9 cellular contexts compared by ENCODE assay signal in the genomic region with DNA sequence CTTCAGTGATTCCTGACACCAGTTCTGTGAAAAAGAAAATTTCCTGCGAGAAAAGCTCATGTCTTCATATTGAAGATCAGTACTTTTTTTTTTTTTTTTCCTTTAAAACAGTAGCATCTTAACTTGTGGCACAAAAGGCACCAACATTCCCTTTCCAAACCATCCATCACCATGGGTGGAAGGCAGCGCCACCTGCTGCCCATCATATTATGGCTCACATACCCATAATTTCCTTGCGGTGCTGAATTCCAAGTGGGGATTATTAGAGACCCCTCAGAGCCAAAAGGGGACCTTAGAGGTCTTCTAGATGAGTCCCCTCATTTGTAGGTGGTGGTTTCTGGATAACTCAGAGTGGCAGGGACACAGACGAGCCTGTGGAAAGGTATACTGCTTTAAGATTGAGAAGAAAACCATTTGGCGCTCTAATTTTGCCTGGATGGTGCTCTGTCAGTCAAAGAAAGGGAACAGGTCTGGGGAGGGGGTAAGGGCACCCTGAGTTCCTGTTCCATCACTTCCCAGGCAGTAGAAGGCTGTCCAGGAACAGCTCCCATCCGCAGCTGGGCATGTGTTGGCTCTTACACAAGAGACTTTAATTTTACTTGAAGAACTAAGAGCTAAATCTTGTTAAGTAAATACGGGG. TPM values are rescaled to one million over a fixed set of nuclear protein-coding genes. Genes with fewer than 3 reads are reported as not detected.
DNase-seq lines count a peak whose midpoint lies in the region; ATAC-seq, FAIRE-seq and TF ChIP-seq lines count a peak whose summit lies in the region.
"Had no signal": no experiment of that assay in that cellular context is flagged by ENCODE, and none has a peak within 500 bp of the region (broad histone marks: within the 10 kb centered on the region; RNA-seq: fewer than 3 reads in every experiment).

No MANE protein-coding gene starts in this region.

- H3K79me1 ChIP-seq in IMR-90 (ENCODE audit: low read depth in 1 of 2, low read length in 2 of 2) = peaks cover 0 to 3% of the 10 kb centered on the region in 2 experiments; a peak in 1 of 4 replicates

- peak overlapping the region; percentile 53 for H2AK9ac ChIP-seq in IMR-90 (replicated peaks; ENCODE audit: low read depth, low read length, poor library complexity)

- H3K4me3 ChIP-seq in IMR-90 (ENCODE audit: insufficient read depth, low read depth, low read length) (no peak overlapping the region), dorsolateral prefrontal cortex (no peak overlapping the region), mucosa of descending colon (no peak overlapping the region), tibial artery (no peak overlapping the region)

- no peak overlapping the region for H3K14ac ChIP-seq in IMR-90 (replicated peaks; ENCODE audit: low read depth, low read length)

- no peak overlapping the region for H2AK5ac ChIP-seq in IMR-90 (ENCODE audit: low read depth, low read length)

- H3K36me3 ChIP-seq in IMR-90 (ENCODE audit: control insufficient read depth, insufficient read depth, low read length) (peaks cover 22% of the 10 kb centered on the region), mucosa of descending colon (ENCODE audit: low read depth) (no peaks in the 10 kb centered on the region), tibial artery (peaks cover 26 to 52% (median 40%) of the 10 kb centered on the region in 3 donors)

- intact Hi-C loops in IMR-90 (cut with micrococcal nuclease) (no loop called here), dorsolateral prefrontal cortex (cut with DNase I) (loop anchor here in 1 of 2 donors (10.0 kb wide), 1 partner anchor 78 kb away; a partner anchor contains a TSS), mucosa of descending colon (cut with DNase I, micrococcal nuclease) (no loop called here), tibial artery (cut with DNase I; ENCODE audit: low total_unique reads) (loop anchor here (5.0 kb wide), 1 partner anchor 189 kb away; no protein-coding TSS in a partner anchor)

- H4K20me1 ChIP-seq in IMR-90 (ENCODE audit: insufficient read depth, low read length) = no peaks in the 10 kb centered on the region; the same call in 1 of the 2 replicates

- no peak overlapping the region for H4K5ac ChIP-seq in IMR-90 (ENCODE audit: low read depth, low read length)

- H3K9me1 ChIP-seq in IMR-90 (ENCODE audit: insufficient read depth, low read length) = no peaks in the 10 kb centered on the region

- dilution Hi-C loops in IMR-90 (cut with HindIII; ENCODE audit: low sequenced_read_pairs, unreplicated experiment) = no loop called here

- H4K8ac ChIP-seq in IMR-90 (ENCODE audit: low read depth in 2 of 2, low read length in 2 of 2) = no peak overlapping the region

- H3K9me3 ChIP-seq in IMR-90 (ENCODE audit: control insufficient read depth, insufficient read depth, low read length) = no peaks in the 10 kb centered on the region
- no peaks in the 10 kb centered on the region for H3K9me3 ChIP-seq in mucosa of descending colon
- H3K9me3 ChIP-seq in tibial artery = no peaks in the 10 kb centered on the region

- TF ChIP-seq RAD21 in IMR-90 (IDR thresholded peaks at IDR 0.05; ENCODE audit: low read length) = peak; percentile 55

- no peak overlapping the region for H2BK20ac ChIP-seq in IMR-90 (ENCODE audit: low read depth, low read length)

- no peak overlapping the region for H4K91ac ChIP-seq in IMR-90 (ENCODE audit: insufficient read depth, low read depth, low read length)

- H3K4me1 ChIP-seq in IMR-90 (ENCODE audit: control insufficient read depth, insufficient read depth, low read length) (peaks cover 2% of the 10 kb centered on the region; the same call in 1 of the 2 replicates), mucosa of descending colon (ENCODE audit: low read depth) (no peaks in the 10 kb centered on the region), tibial artery (peaks cover 0 to 11% (median 1%) of the 10 kb centered on the region in 4 donors)

- H3K4ac ChIP-seq in IMR-90 (ENCODE audit: low read depth, low read length) = no peak overlapping the region

- TF ChIP-seq CTCF in IMR-90 (conservative IDR thresholded peaks at IDR 0.05; ENCODE audit: low read depth, low read length) (peak; percentile 75), dorsolateral prefrontal cortex (IDR thresholded peaks at IDR 0.05 in 54 of 56, conservative IDR thresholded peaks at IDR 0.05 in 2 of 56; ENCODE audit: low read depth in 1 of 56, partially characterized antibody in 56 of 56) (peak; percentile 43 to 93 (median 80)), mucosa of descending colon (IDR thresholded peaks at IDR 0.05) (peak; percentile 66), tibial artery (IDR thresholded peaks at IDR 0.05) (peak; percentile 66 to 85)

- H2BK120ac ChIP-seq in IMR-90 (ENCODE audit: low read depth, low read length) = no peak overlapping the region

- no peak overlapping the region for H3K4me2 ChIP-seq in IMR-90 (ENCODE audit: low read depth, low read length)

- H3K23ac ChIP-seq in IMR-90 (ENCODE audit: low read depth, low read length) = no peak overlapping the region

- H2AFZ ChIP-seq in IMR-90 (replicated peaks; ENCODE audit: low read length, poor library complexity) = no peak overlapping the region

- no peak overlapping the region for H3K18ac ChIP-seq in IMR-90 (ENCODE audit: low read depth, low read length)

- no peak overlapping the region for H3K56ac ChIP-seq in IMR-90 (ENCODE audit: extremely low read depth, insufficient read depth, low read length)

- H3K27me3 ChIP-seq in IMR-90 (ENCODE audit: control insufficient read depth, insufficient read depth, low read length) (no peaks in the 10 kb centered on the region), dorsolateral prefrontal cortex (no peaks in the 10 kb centered on the region), tibial artery (no peaks in the 10 kb centered on the region)

- no peak overlapping the region for H2BK15ac ChIP-seq in IMR-90 (ENCODE audit: low read depth, low read length)

- ATAC-seq in IMR-90 (ENCODE audit: low read depth) (peak; percentile 56; the same call in 1 of the 2 replicates), mucosa of descending colon (no peak), GM19463 (IDR thresholded peaks at IDR 0.05; ENCODE audit: unreplicated experiment) (no peak)

- no TSS peak for BruUV-seq in IMR-90 (replicated peaks; lab: Mats Ljungman, UMichigan)

- H2BK5ac ChIP-seq in IMR-90 (ENCODE audit: low read depth, low read length, poor library complexity, severe bottlenecking) = no peak overlapping the region

- CTCF ChIA-PET in IMR-90 (lab: Yijun Ruan, JAX) = interaction anchor here (0.6 to 2.0 kb wide), 9 partner anchors 9 to 114 kb away, joined by 3 to 14 read pairs (median 4); a partner anchor contains a TSS

- no peak overlapping the region for H3K9ac ChIP-seq in IMR-90 (ENCODE audit: low read depth, low read length)

- TF ChIP-seq POLR2A in IMR-90 (IDR thresholded peaks at IDR 0.05; ENCODE audit: low read depth, low read length) = no peak

- H3K27ac ChIP-seq in IMR-90 (ENCODE audit: insufficient read depth, low read length) (no peak overlapping the region), dorsolateral prefrontal cortex (peak overlapping the region in 9 of 59 donors; percentile 1 to 53 (median 17)), tibial artery (peak overlapping the region in 1 of 2 donors; percentile 8)

- POLR2A ChIA-PET in IMR-90 (lab: Charles Lee; ENCODE audit: unreplicated experiment) = interaction anchor here (0.6 kb wide), 1 partner anchor 11 kb away, joined by 3 read pairs; no protein-coding TSS in a partner anchor

- in situ Hi-C loops in IMR-90 (cut with MboI; ENCODE audit: low sequenced_read_pairs) = no loop called here

- FAIRE-seq in TTC549 (lab: Jason Lieb, UNC) = peak; percentile 13

- 78% methylated on average over 3 of the region's 7 CpGs; no CpG with 5 or more reads in 1 of the 2 experiments for WGBS in IMR-90 (ENCODE audit: extremely low coverage in 2 of 2, insufficient read length in 1 of 2), 2 experiments

- DNase-seq in DMS53 (lab: John Stamatoyannopoulos, UW) = peak; percentile 79
- peak; percentile 51 for DNase-seq in IMR-90
- DNase-seq in dorsolateral prefrontal cortex = peak in 8 of 10 donors; percentile 62 to 80 (median 71)
- DNase-seq in mucosa of descending colon = peak in 2 of 3 donors; percentile 50 to 83
- peak; percentile 51 to 77 for DNase-seq in tibial artery
- no peak for DNase-seq in kidney glomerular epithelial cell (lab: John Stamatoyannopoulos, UW)

TF ChIP-seq in IMR-90, 13 proteins besides CTCF, POLR2A, EP300 and RAD21:
- TF ChIP-seq CEBPB (IDR thresholded peaks at IDR 0.05; ENCODE audit: low read depth, low read length) = no peak
- peak; percentile 43; the same call in 1 of the 2 replicates for TF ChIP-seq SMC3 (IDR thresholded peaks at IDR 0.05; ENCODE audit: low read depth, low read length)
- no peak for TF ChIP-seq MXI1 (IDR thresholded peaks at IDR 0.05; ENCODE audit: borderline replicate concordance, low read depth, low read length)

RNA-seq across cellular contexts. Expression of a gene that starts 7.9 kb away (rescaled TPM):
- total RNA-seq in IMR-90 (2012; rRNA removed) (not detected in 2 replicates), dorsolateral prefrontal cortex (1 to 10 TPM in 1 of 120 experiments, under 1 TPM in 20, not detected in 99; 0.14 to 1.1 (median 0.29) TPM), mucosa of descending colon (not detected)
- not detected in 2 replicates for polyA plus RNA-seq in IMR-90 (2012; rRNA removed)
- polyA plus RNA-seq in IMR-90 (2012; cell fraction: cytosol; rRNA removed) = not detected in 2 replicates
- not detected in 2 replicates for polyA plus RNA-seq in IMR-90 (2012; cell fraction: nucleus; rRNA removed; ENCODE audit: low replicate concordance)
- total RNA-seq: T-helper 2 cell treated with Interferon-gamma antibody and Interleukin-4, amounts not matched to agents 100 ng/mL and 5 ng/mL, for 36 hours had no signal

RNA-seq across cellular contexts. Expression of a gene that starts 12.2 kb away (rescaled TPM):
- total RNA-seq in IMR-90 (2012; rRNA removed) (40.9 and 42.5 TPM in 2 replicates), dorsolateral prefrontal cortex (100 to 1,000 TPM in 70 of 120 experiments, 10 to 100 TPM in 50; 65.6 to 156 (median 103) TPM), mucosa of descending colon (100 to 1,000 TPM in 1 of 3 donors, 10 to 100 TPM in 2; 46.9 to 123 (median 62.9) TPM)
- polyA plus RNA-seq in IMR-90 (2012; rRNA removed) = 33.3 and 33.5 TPM in 2 replicates
- 22.0 and 23.5 TPM in 2 replicates for polyA plus RNA-seq in IMR-90 (2012; cell fraction: cytosol; rRNA removed)
- 30.4 and 43.5 TPM in 2 replicates for polyA plus RNA-seq in IMR-90 (2012; cell fraction: nucleus; rRNA removed; ENCODE audit: low replicate concordance)

RNA-seq across cellular contexts. Expression of a gene that starts 13.7 kb away (rescaled TPM):
- total RNA-seq in IMR-90 (2012; rRNA removed) = under 0.01 TPM in 1 of 2 replicates, not detected in the other
- 0.03 TPM in 1 of 2 replicates, not detected in the other for polyA plus RNA-seq in IMR-90 (2012; rRNA removed)
- polyA plus RNA-seq in IMR-90 (2012; cell fraction: cytosol; rRNA removed) = not detected in 2 replicates
- 0.03 TPM in 1 of 2 replicates, not detected in the other for polyA plus RNA-seq in IMR-90 (2012; cell fraction: nucleus; rRNA removed; ENCODE audit: low replicate concordance)
- under 1 TPM in 56 of 120 experiments, not detected in 64; 0.07 to 0.89 (median 0.22) TPM for total RNA-seq in dorsolateral prefrontal cortex
- not detected for total RNA-seq in mucosa of descending colon
- total RNA-seq: T-helper 2 cell treated with Interferon-gamma antibody and Interleukin-4, amounts not matched to agents 100 ng/mL and 5 ng/mL, for 36 hours had no signal
